ENCODE assay signal across 8 cellular contexts in the genomic region with DNA sequence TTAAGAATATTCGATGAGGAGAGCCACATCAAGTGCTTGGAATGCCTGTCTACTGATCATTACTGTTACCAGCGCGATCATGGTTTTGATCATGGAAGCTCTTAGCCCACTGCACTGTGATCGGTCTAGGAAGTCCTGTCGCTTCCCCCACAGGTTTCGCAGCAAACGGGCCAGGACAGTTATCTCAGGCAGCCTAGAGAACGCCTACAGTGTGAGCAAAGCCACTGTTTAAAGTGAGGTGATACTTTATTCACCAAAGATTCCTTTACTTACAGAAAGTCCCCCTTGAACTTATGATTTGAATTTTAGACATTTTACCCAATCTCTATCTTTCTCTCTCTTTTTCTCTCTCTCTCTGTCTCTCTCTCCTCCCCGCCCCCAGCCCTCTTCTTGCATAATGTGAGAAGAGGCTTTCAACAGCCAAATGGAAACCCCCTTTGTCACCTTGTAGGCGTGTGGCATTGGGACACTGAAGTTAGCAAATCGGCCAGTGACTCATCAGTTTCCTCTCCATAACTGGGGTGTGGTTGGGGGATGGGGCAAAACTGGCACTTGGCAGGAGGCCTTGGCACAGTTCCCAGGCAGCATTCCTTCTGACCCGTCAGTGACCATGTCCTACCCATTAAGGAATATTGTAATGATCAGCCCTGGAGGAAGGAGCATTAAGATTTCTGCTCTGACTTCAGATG.
DNase-seq lines count a peak whose midpoint lies in the region; ATAC-seq, FAIRE-seq and TF ChIP-seq lines count a peak whose summit lies in the region.

No MANE protein-coding gene starts in this region.

- ATAC-seq in GM21786 (IDR thresholded peaks at IDR 0.05; ENCODE audit: unreplicated experiment) (peak; percentile 72), HepG2 (no peak)

- no peak for FAIRE-seq in HepG2 (lab: Jason Lieb, UNC)

- no peak for TF ChIP-seq CTCF in cardiac fibroblast (IDR thresholded peaks at IDR 0.05; ENCODE audit: low read depth, low read length)
- TF ChIP-seq CTCF in HepG2 (CRISPR knock-in tag; IDR thresholded peaks at IDR 0.05): no peak

- no peak overlapping the region for H3K9ac ChIP-seq in HepG2 (ENCODE audit: insufficient read depth, low read depth, low read length)

- no peaks in the 10 kb centered on the region for H3K9me3 ChIP-seq in KOPT-K1 (ENCODE audit: insufficient read depth, low read length, poor library complexity, severe bottlenecking)
- H3K9me3 ChIP-seq in HepG2 (ENCODE audit: low read length): no peaks in the 10 kb centered on the region

- H3K27me3 ChIP-seq in HepG2 (ENCODE audit: control insufficient read depth in 1 of 2, insufficient read depth in 2 of 2, low read length in 2 of 2): peaks cover 2 to 15% of the 10 kb centered on the region in 2 experiments; a peak in 3 of 5 replicates

- H3K27ac ChIP-seq in KOPT-K1 (ENCODE audit: low read depth, low read length, poor library complexity, severe bottlenecking): peak overlapping the region; percentile 27
- H3K27ac ChIP-seq in HepG2 (ENCODE audit: extremely low read length, insufficient read depth, low read length): no peak overlapping the region

- H3K4me2 ChIP-seq in HepG2 (ENCODE audit: low read depth, low read length): no peak overlapping the region

- H2AFZ ChIP-seq in HepG2 (ENCODE audit: low read length): no peak overlapping the region

- TF ChIP-seq RAD21 in HepG2 (CRISPR knock-in tag; IDR thresholded peaks at IDR 0.05): no peak

- CTCF ChIA-PET in HepG2 (lab: Yijun Ruan, JAX; ENCODE audit: low intra/inter-chr PET ratio, low total read pairs): no interaction called here

- POLR2A ChIA-PET in HepG2 (lab: Yijun Ruan, JAX): no interaction called here

- in situ Hi-C loops in HepG2 (cut with HindIII; ENCODE audit: extremely low pct_ligation_motif_present, low pct_unique_long_range_greater_than_20kb): no loop called here

- TF ChIP-seq EP300 in HepG2 (IDR thresholded peaks at IDR 0.05; ENCODE audit: low read depth in 2 of 2, low read length in 2 of 2) (no peak), HepG2 (CRISPR knock-in tag; IDR thresholded peaks at IDR 0.05; ENCODE audit: borderline replicate concordance) (no peak; the same call in 1 of the 2 replicates)

- peak; percentile 87 for DNase-seq in GF-D8 (lab: John Stamatoyannopoulos, UW)
- DNase-seq in activated CD4-positive, CD25-positive, alpha-beta regulatory T cell (lab: John Stamatoyannopoulos, UW): peak; percentile 41 to 70 (median 58)
- peak; percentile 93 to 97 for DNase-seq in cardiac fibroblast (ENCODE audit: low read depth in 2 of 2)
- peak; percentile 53 for DNase-seq in HepG2 (ENCODE audit: low spot score)
- peak; percentile 64 to 82 (median 76) for DNase-seq in stimulated activated CD4-positive, alpha-beta T cell treated with anti-CD3 and anti-CD28 coated beads, TNF-alpha, amount 100 ng/mL, for 4 hours (ENCODE audit: low read depth in 3 of 3)
- DNase-seq in NCI-H187 (lab: John Stamatoyannopoulos, UW): no peak

- H3K4me3 ChIP-seq in cardiac fibroblast (replicated peaks in 1 of 2; ENCODE audit: low read depth in 2 of 2, low read length in 2 of 2) (no peak overlapping the region), HepG2 (replicated peaks in 1 of 3; ENCODE audit: insufficient read depth in 1 of 3, low read depth in 2 of 3, low read length in 3 of 3) (no peak overlapping the region)

- intact Hi-C loops in HepG2 (cut with micrococcal nuclease; ENCODE audit: unreplicated experiment): no loop called here

- H3K79me2 ChIP-seq in HepG2 (ENCODE audit: insufficient read depth, low read length): no peaks in the 10 kb centered on the region

- no peak for TF ChIP-seq POLR2A in HepG2 (IDR thresholded peaks at IDR 0.05; ENCODE audit: insufficient read depth in 1 of 2, low read depth in 2 of 2, low read length in 2 of 2)

- 41% methylated on average over 12 of the region's 12 CpGs for WGBS in HepG2 (ENCODE audit: low lambda C conversion rate)

- H3K36me3 ChIP-seq in KOPT-K1 (ENCODE audit: insufficient read depth, low read length) (peaks cover 84% of the 10 kb centered on the region), HepG2 (replicated peaks in 1 of 2; ENCODE audit: control insufficient read depth in 1 of 2, insufficient read depth in 2 of 2, low read length in 2 of 2) (no peaks in the 10 kb centered on the region)

- no TSS peak for BruUV-seq in HepG2 (replicated peaks; lab: Mats Ljungman, UMichigan)

- H3K4me1 ChIP-seq in HepG2 (ENCODE audit: insufficient read depth, low read length): no peaks in the 10 kb centered on the region

- H4K20me1 ChIP-seq in HepG2 (ENCODE audit: insufficient read depth, low read length): no peaks in the 10 kb centered on the region

TF ChIP-seq in HepG2, 621 proteins besides CTCF, POLR2A, EP300 and RAD21 (continues in another document):
- no peak for TF ChIP-seq MTF2 (CRISPR knock-in tag; IDR thresholded peaks at IDR 0.05; ENCODE audit: borderline replicate concordance)
- TF ChIP-seq SETDB1 (CRISPR knock-in tag; IDR thresholded peaks at IDR 0.05; ENCODE audit: borderline replicate concordance): no peak
- TF ChIP-seq YEATS4 (CRISPR knock-in tag; IDR thresholded peaks at IDR 0.05; ENCODE audit: borderline replicate concordance): no peak
- no peak for TF ChIP-seq KDM1A (CRISPR knock-in tag; IDR thresholded peaks at IDR 0.05)
- TF ChIP-seq NFE2 (CRISPR knock-in tag; IDR thresholded peaks at IDR 0.05): no peak
- TF ChIP-seq, protein P1, sequence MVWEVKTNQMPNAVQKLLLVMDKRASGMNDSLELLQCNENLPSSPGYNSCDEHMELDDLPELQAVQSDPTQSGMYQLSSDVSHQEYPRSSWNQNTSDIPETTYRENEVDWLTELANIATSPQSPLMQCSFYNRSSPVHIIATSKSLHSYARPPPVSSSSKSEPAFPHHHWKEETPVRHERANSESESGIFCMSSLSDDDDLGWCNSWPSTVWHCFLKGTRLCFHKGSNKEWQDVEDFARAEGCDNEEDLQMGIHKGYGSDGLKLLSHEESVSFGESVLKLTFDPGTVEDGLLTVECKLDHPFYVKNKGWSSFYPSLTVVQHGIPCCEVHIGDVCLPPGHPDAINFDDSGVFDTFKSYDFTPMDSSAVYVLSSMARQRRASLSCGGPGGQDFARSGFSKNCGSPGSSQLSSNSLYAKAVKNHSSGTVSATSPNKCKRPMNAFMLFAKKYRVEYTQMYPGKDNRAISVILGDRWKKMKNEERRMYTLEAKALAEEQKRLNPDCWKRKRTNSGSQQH (CRISPR knock-in tag; IDR thresholded peaks at IDR 0.05; ENCODE audit: low read depth): no peak
- no peak for TF ChIP-seq GLI4 (CRISPR knock-in tag; IDR thresholded peaks at IDR 0.05; ENCODE audit: borderline replicate concordance)
- TF ChIP-seq, protein P2, sequence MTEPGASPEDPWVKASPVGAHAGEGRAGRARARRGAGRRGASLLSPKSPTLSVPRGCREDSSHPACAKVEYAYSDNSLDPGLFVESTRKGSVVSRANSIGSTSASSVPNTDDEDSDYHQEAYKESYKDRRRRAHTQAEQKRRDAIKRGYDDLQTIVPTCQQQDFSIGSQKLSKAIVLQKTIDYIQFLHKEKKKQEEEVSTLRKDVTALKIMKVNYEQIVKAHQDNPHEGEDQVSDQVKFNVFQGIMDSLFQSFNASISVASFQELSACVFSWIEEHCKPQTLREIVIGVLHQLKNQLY (CRISPR knock-in tag; IDR thresholded peaks at IDR 0.05): no peak
- no peak for TF ChIP-seq SSRP1 (CRISPR knock-in tag; IDR thresholded peaks at IDR 0.05)
- TF ChIP-seq SALL2 (CRISPR knock-in tag; IDR thresholded peaks at IDR 0.05): no peak
- TF ChIP-seq TSC22D2 (CRISPR knock-in tag; IDR thresholded peaks at IDR 0.05; ENCODE audit: borderline replicate concordance): no peak
- no peak for TF ChIP-seq ZNF75D (CRISPR knock-in tag; IDR thresholded peaks at IDR 0.05; ENCODE audit: borderline replicate concordance)
- TF ChIP-seq, protein P3, sequence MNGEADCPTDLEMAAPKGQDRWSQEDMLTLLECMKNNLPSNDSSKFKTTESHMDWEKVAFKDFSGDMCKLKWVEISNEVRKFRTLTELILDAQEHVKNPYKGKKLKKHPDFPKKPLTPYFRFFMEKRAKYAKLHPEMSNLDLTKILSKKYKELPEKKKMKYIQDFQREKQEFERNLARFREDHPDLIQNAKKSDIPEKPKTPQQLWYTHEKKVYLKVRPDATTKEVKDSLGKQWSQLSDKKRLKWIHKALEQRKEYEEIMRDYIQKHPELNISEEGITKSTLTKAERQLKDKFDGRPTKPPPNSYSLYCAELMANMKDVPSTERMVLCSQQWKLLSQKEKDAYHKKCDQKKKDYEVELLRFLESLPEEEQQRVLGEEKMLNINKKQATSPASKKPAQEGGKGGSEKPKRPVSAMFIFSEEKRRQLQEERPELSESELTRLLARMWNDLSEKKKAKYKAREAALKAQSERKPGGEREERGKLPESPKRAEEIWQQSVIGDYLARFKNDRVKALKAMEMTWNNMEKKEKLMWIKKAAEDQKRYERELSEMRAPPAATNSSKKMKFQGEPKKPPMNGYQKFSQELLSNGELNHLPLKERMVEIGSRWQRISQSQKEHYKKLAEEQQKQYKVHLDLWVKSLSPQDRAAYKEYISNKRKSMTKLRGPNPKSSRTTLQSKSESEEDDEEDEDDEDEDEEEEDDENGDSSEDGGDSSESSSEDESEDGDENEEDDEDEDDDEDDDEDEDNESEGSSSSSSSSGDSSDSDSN (CRISPR knock-in tag; IDR thresholded peaks at IDR 0.05): no peak
- no peak for TF ChIP-seq ZNF605 (CRISPR knock-in tag; IDR thresholded peaks at IDR 0.05)
- no peak for TF ChIP-seq SMARCC2 (IDR thresholded peaks at IDR 0.05)
- TF ChIP-seq ZNF839 (CRISPR knock-in tag; IDR thresholded peaks at IDR 0.05; ENCODE audit: borderline replicate concordance): no peak
- no peak for TF ChIP-seq IKZF1 (IDR thresholded peaks at IDR 0.05)
- TF ChIP-seq, protein P4, sequence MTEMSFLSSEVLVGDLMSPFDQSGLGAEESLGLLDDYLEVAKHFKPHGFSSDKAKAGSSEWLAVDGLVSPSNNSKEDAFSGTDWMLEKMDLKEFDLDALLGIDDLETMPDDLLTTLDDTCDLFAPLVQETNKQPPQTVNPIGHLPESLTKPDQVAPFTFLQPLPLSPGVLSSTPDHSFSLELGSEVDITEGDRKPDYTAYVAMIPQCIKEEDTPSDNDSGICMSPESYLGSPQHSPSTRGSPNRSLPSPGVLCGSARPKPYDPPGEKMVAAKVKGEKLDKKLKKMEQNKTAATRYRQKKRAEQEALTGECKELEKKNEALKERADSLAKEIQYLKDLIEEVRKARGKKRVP (CRISPR knock-in tag; IDR thresholded peaks at IDR 0.05): peak in 1 of 2 experiments; percentile 83; a peak in 2 of 4 replicates
- TF ChIP-seq, protein P5, sequence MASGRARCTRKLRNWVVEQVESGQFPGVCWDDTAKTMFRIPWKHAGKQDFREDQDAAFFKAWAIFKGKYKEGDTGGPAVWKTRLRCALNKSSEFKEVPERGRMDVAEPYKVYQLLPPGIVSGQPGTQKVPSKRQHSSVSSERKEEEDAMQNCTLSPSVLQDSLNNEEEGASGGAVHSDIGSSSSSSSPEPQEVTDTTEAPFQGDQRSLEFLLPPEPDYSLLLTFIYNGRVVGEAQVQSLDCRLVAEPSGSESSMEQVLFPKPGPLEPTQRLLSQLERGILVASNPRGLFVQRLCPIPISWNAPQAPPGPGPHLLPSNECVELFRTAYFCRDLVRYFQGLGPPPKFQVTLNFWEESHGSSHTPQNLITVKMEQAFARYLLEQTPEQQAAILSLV (CRISPR knock-in tag; IDR thresholded peaks at IDR 0.05; ENCODE audit: borderline replicate concordance): no peak

Comparison
In these comparisons a context has a peak if more than half of its experiments do, and no peak if none do; other contexts are left out.
1. DNase-seq: peak in GF-D8 (single experiment), activated CD4-positive, CD25-positive, alpha-beta regulatory T cell (4 of 4), cardiac fibroblast (2 of 2), HepG2 (single experiment) and stimulated activated CD4-positive, alpha-beta T cell treated with anti-CD3 and anti-CD28 coated beads, TNF-alpha, amount 100 ng/mL, for 4 hours (3 of 3); none in NCI-H187 (0 of 2).